11 cellular contexts compared by ENCODE assay signal in the genomic region with DNA sequence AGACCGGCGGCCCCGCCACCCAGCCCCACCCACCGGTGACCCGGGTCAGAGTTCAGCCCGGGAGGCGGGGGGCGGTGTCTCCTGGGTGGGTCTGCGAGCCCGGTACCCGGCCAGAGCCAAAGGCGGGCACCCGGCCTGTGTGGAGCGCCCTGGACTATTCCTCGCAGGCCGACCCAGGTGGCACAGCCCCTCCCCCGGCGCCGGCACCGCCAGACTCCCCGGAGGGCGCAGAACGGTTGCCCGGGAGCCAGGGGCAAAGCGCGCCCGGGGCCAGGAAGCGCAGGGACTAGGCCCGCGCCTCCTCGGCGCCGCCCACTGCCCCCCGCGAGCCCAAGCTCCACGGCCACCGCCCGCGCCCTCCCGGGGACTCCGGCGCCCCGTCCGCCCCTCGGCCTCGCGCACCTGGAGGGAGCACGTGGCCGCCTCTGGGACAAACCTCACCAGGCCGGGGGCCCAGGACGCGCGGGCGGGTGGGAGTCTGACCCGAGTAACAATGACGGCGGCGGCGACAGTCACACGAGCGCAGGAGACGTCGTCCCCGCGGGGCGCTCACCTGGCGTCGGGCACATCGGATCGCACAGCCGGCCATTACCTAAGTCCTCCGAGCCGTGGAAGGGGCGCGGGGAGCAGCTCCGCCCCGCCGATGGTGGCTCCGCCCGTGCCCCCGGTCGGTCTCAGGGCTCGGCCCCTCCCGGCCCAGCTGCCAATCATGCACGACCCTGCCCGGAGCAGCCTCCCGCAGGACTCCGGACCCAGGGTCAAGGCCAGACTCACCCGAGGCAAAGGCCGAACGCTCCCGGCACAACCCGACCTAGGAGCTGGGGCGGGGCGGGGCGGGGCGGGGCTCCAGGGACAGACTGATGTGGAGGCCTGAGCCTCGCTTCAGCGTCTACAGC. TPM values are rescaled to one million over a fixed set of nuclear protein-coding genes. Genes with fewer than 3 reads are reported as not detected.
DNase-seq lines count a peak whose midpoint lies in the region; ATAC-seq, FAIRE-seq and TF ChIP-seq lines count a peak whose summit lies in the region.
"Had no signal": no experiment of that assay in that cellular context is flagged by ENCODE, and none has a peak within 500 bp of the region (broad histone marks: within the 10 kb centered on the region; RNA-seq: fewer than 3 reads in every experiment).

No MANE protein-coding gene starts in this region.

- H4K20me1 ChIP-seq in fibroblast of lung (ENCODE audit: control insufficient read depth, extremely low read depth, insufficient read depth, low read length): peaks cover 2% of the 10 kb centered on the region

- H3K4me3 ChIP-seq in A549 (no peak overlapping the region), fibroblast of lung (replicated peaks in 1 of 4; ENCODE audit: control extremely low read depth in 1 of 4, insufficient read depth in 1 of 4, low read depth in 3 of 4, low read length in 4 of 4) (peak overlapping the region in 1 of 4 experiments; percentile 40)

- peaks cover 52% of the 10 kb centered on the region for H3K4me1 Mint-ChIP-seq in nephron progenitor cell

- H3K27me3 ChIP-seq in fibroblast of lung (ENCODE audit: control insufficient read depth, insufficient read depth, low read length): no peaks in the 10 kb centered on the region

- TF ChIP-seq CTCF in A549 (IDR thresholded peaks at IDR 0.05) (no peak), fibroblast of lung (conservative IDR thresholded peaks at IDR 0.05 in 1 of 2, IDR thresholded peaks at IDR 0.05 in 1 of 2; ENCODE audit: low read depth in 1 of 2, low read length in 2 of 2) (no peak), nephron progenitor cell (IDR thresholded peaks at IDR 0.05) (no peak)

- ATAC-seq in A549: no peak
- ATAC-seq: effector memory CD8-positive, alpha-beta T cell had no signal

- no peak for DNase-seq in A549 (ENCODE audit: low read depth in 1 of 2, low spot score in 1 of 2)
- DNase-seq in NAMALWA (ENCODE audit: low spot score): peak; percentile 39
- no peak for DNase-seq in fibroblast of lung (ENCODE audit: low read depth in 2 of 2)
- DNase-seq in nephron progenitor cell: peak; percentile 75
- DNase-seq in activated naive CD4-positive, alpha-beta T cell (lab: John Stamatoyannopoulos, UW): no peak
- no peak for DNase-seq in GOT3 (lab: John Stamatoyannopoulos, UW)
- DNase-seq in hepatic stellate cell (ENCODE audit: low spot score): no peak
- no peak for DNase-seq in SKM-1 (lab: John Stamatoyannopoulos, UW; ENCODE audit: unreplicated experiment)
- DNase-seq: C1 segment of cervical spinal cord; effector memory CD8-positive, alpha-beta T cell; HFFc6 had no signal

- no peak overlapping the region for H2AFZ ChIP-seq in fibroblast of lung (ENCODE audit: low read length)

- no peak for FAIRE-seq in A549 (lab: Jason Lieb, UNC)

- 94% methylated on average over 29 of the region's 99 CpGs for WGBS in A549 (ENCODE audit: missing lambda C conversion rate)

- H3K36me3 ChIP-seq in fibroblast of lung (ENCODE audit: control insufficient read depth, insufficient read depth, low read length): peaks cover 10% of the 10 kb centered on the region

- POLR2A ChIA-PET in A549 (lab: Yijun Ruan, JAX): no interaction called here

- H3K36me3 Mint-ChIP-seq in nephron progenitor cell (ENCODE audit: low read depth): peaks cover 4% of the 10 kb centered on the region

- H3K9me3 ChIP-seq in A549: no peaks in the 10 kb centered on the region
- no peaks in the 10 kb centered on the region for H3K9me3 ChIP-seq in fibroblast of lung (ENCODE audit: control insufficient read depth, insufficient read depth, low read depth, low read length)

- no peak for TF ChIP-seq EP300 in A549 (IDR thresholded peaks at IDR 0.05)

- CTCF ChIA-PET in A549 (lab: Yijun Ruan, JAX): interaction anchor here (1.7 to 5.6 kb wide), 4 partner anchors 24 to 42 kb away, joined by 5 to 33 read pairs (median 9); a partner anchor contains a TSS

- peaks cover 9% of the 10 kb centered on the region for H3K27me3 Mint-ChIP-seq in nephron progenitor cell (ENCODE audit: low read depth, poor library complexity)

- H3K4me3 Mint-ChIP-seq in nephron progenitor cell: no peak overlapping the region
- H3K4me3 Mint-ChIP-seq: effector memory CD8-positive, alpha-beta T cell had no signal

- H3K27ac ChIP-seq in A549 (peak overlapping the region in 1 of 2 experiments; percentile 100; a peak in 3 of 6 replicates), fibroblast of lung (ENCODE audit: insufficient read depth, low read length) (no peak overlapping the region)

- H3K27ac Mint-ChIP-seq in nephron progenitor cell: no peak overlapping the region

- H3K4me1 ChIP-seq in A549: peaks cover 78% of the 10 kb centered on the region
- H3K4me1 ChIP-seq in fibroblast of lung (ENCODE audit: control insufficient read depth, extremely low read depth, insufficient read depth, low read length): peaks cover 52% of the 10 kb centered on the region

- peak overlapping the region; percentile 7 for H3K9ac ChIP-seq in fibroblast of lung (ENCODE audit: insufficient read depth, low read length)

- no peak for TF ChIP-seq RAD21 in A549 (conservative IDR thresholded peaks at IDR 0.05 in 1 of 2, IDR thresholded peaks at IDR 0.05 in 1 of 2)

- H3K79me2 ChIP-seq in fibroblast of lung (ENCODE audit: control insufficient read depth, insufficient read depth, low read length): peaks cover 95% of the 10 kb centered on the region

- no peaks in the 10 kb centered on the region for H3K9me3 Mint-ChIP-seq in nephron progenitor cell
- H3K9me3 Mint-ChIP-seq: effector memory CD8-positive, alpha-beta T cell; HFFc6 had no signal

- no peak for TF ChIP-seq POLR2A in A549 (IDR thresholded peaks at IDR 0.05; ENCODE audit: low read length)

- H3K4me2 ChIP-seq in A549 (peak overlapping the region; percentile 96; the same call in 1 of the 3 replicates), fibroblast of lung (ENCODE audit: extremely low read depth, insufficient read depth, low read length) (peak overlapping the region; percentile 51)

TF ChIP-seq in A549, 52 proteins besides CTCF, POLR2A, EP300 and RAD21 (continues in another document):
- TF ChIP-seq MAFK (IDR thresholded peaks at IDR 0.05; ENCODE audit: partially characterized antibody) (no peak), RCOR1 (IDR thresholded peaks at IDR 0.05; ENCODE audit: low read depth, low read length) (no peak), RFX5 (IDR thresholded peaks at IDR 0.05) (no peak), ZSCAN20 (CRISPR knock-in tag; IDR thresholded peaks at IDR 0.05) (no peak)
- TF ChIP-seq, protein P1, sequence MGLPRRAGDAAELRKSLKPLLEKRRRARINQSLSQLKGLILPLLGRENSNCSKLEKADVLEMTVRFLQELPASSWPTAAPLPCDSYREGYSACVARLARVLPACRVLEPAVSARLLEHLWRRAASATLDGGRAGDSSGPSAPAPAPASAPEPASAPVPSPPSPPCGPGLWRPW (IDR thresholded peaks at IDR 0.05): no peak

RNA-seq across cellular contexts. Expression of a gene that starts 7.5 kb away (rescaled TPM):
- polyA plus RNA-seq in A549 (2011; rRNA removed) (24.6 and 32.4 TPM in 2 replicates), A549 (2017; fragmentation: RNase III; extraction: RNeasy Plus Mini Kit Qiagen cat#74134 plus additional on column Dnase treatment) (64.4 to 67.2 TPM (median 65.0 TPM) in 3 replicates), fibroblast of lung (62.7 and 72.9 TPM in 2 replicates)
- 42.6 and 58.7 TPM in 2 replicates for polyA plus RNA-seq in A549 (2012; cell fraction: cytosol; rRNA removed)
- polyA plus RNA-seq in A549 (2012; cell fraction: nucleus; rRNA removed): 186 and 235 TPM in 2 replicates
- polyA minus RNA-seq in A549 (2011; rRNA and poly(A)+ RNA removed): 52.7 and 56.9 TPM in 2 replicates
- 130 and 209 TPM in 2 replicates for total RNA-seq in fibroblast of lung
- 127 and 141 TPM in 2 replicates for polyA plus RNA-seq in fibroblast of lung (2012)
- polyA minus RNA-seq in fibroblast of lung (ENCODE audit: low replicate concordance): 337 and 393 TPM in 2 replicates

RNA-seq across cellular contexts. Expression of a gene that starts 26.8 kb away (rescaled TPM):
- polyA plus RNA-seq in A549 (2011; rRNA removed) (1.6 and 1.7 TPM in 2 replicates), A549 (2017; fragmentation: RNase III; extraction: RNeasy Plus Mini Kit Qiagen cat#74134 plus additional on column Dnase treatment) (1.7 to 2.3 TPM (median 1.9 TPM) in 3 replicates), fibroblast of lung (1.7 and 1.9 TPM in 2 replicates)
- 1.3 and 2.1 TPM in 2 replicates for polyA plus RNA-seq in A549 (2012; cell fraction: cytosol; rRNA removed)
- 13.3 and 14.5 TPM in 2 replicates for polyA plus RNA-seq in A549 (2012; cell fraction: nucleus; rRNA removed)
- 1.0 and 1.4 TPM in 2 replicates for polyA minus RNA-seq in A549 (2011; rRNA and poly(A)+ RNA removed)
- 2.0 and 2.1 TPM in 2 replicates for total RNA-seq in fibroblast of lung
- polyA plus RNA-seq in fibroblast of lung (2012): 3.1 and 3.5 TPM in 2 replicates
- 2.0 and 2.8 TPM in 2 replicates for polyA minus RNA-seq in fibroblast of lung (ENCODE audit: low replicate concordance)

RNA-seq across cellular contexts. Expression of a gene that starts 29.8 kb away (rescaled TPM):
- polyA plus RNA-seq in A549 (2011; rRNA removed) (1.6 and 3.0 TPM in 2 replicates), A549 (2017; fragmentation: RNase III; extraction: RNeasy Plus Mini Kit Qiagen cat#74134 plus additional on column Dnase treatment) (5.5 to 7.4 TPM (median 5.7 TPM) in 3 replicates), fibroblast of lung (2.6 and 4.1 TPM in 2 replicates)
- polyA plus RNA-seq in A549 (2012; cell fraction: cytosol; rRNA removed): 4.9 and 6.3 TPM in 2 replicates
- polyA plus RNA-seq in A549 (2012; cell fraction: nucleus; rRNA removed): 23.4 and 25.4 TPM in 2 replicates
- 2.8 and 4.9 TPM in 2 replicates for polyA minus RNA-seq in A549 (2011; rRNA and poly(A)+ RNA removed)
- total RNA-seq in fibroblast of lung: 5.9 and 7.6 TPM in 2 replicates
- polyA plus RNA-seq in fibroblast of lung (2012): 5.4 and 10.7 TPM in 2 replicates
- polyA minus RNA-seq in fibroblast of lung (ENCODE audit: low replicate concordance): 17.1 and 18.7 TPM in 2 replicates

RNA-seq across cellular contexts. Expression of a gene that starts 38.5 kb away (rescaled TPM):
- polyA plus RNA-seq in A549 (2011; rRNA removed): 12.5 and 13.5 TPM in 2 replicates
- polyA plus RNA-seq in A549 (2012; cell fraction: cytosol; rRNA removed): 29.7 and 32.2 TPM in 2 replicates
- 124 and 133 TPM in 2 replicates for polyA plus RNA-seq in A549 (2012; cell fraction: nucleus; rRNA removed)
- polyA plus RNA-seq in A549 (2017; fragmentation: RNase III; extraction: RNeasy Plus Mini Kit Qiagen cat#74134 plus additional on column Dnase treatment): 24.1 to 26.0 TPM (median 25.8 TPM) in 3 replicates
- polyA minus RNA-seq in A549 (2011; rRNA and poly(A)+ RNA removed): 13.0 and 15.1 TPM in 2 replicates
- 24.4 and 30.1 TPM in 2 replicates for total RNA-seq in fibroblast of lung
- 16.4 and 21.5 TPM in 2 replicates for polyA plus RNA-seq in fibroblast of lung
- 19.8 and 26.9 TPM in 2 replicates for polyA plus RNA-seq in fibroblast of lung (2012)
- 39.0 and 43.3 TPM in 2 replicates for polyA minus RNA-seq in fibroblast of lung (ENCODE audit: low replicate concordance)

RNA-seq across cellular contexts. Expression of a gene that starts 43.2 kb away (rescaled TPM):
- polyA plus RNA-seq in A549 (2011; rRNA removed) (9.5 and 9.6 TPM in 2 replicates), A549 (2017; fragmentation: RNase III; extraction: RNeasy Plus Mini Kit Qiagen cat#74134 plus additional on column Dnase treatment) (13.2 to 15.1 TPM (median 14.7 TPM) in 3 replicates), fibroblast of lung (19.7 and 24.6 TPM in 2 replicates)
- 10.9 and 13.1 TPM in 2 replicates for polyA plus RNA-seq in A549 (2012; cell fraction: cytosol; rRNA removed)
- 54.7 and 59.5 TPM in 2 replicates for polyA plus RNA-seq in A549 (2012; cell fraction: nucleus; rRNA removed)
- 12.9 and 13.4 TPM in 2 replicates for polyA minus RNA-seq in A549 (2011; rRNA and poly(A)+ RNA removed)
- total RNA-seq in fibroblast of lung: 34.4 and 44.4 TPM in 2 replicates
- polyA plus RNA-seq in fibroblast of lung (2012): 25.1 and 30.5 TPM in 2 replicates
- 43.4 and 55.2 TPM in 2 replicates for polyA minus RNA-seq in fibroblast of lung (ENCODE audit: low replicate concordance)

Comparison
In these comparisons a context has a peak if more than half of its experiments do, and no peak if none do; other contexts are left out.
1. DNase-seq: peak in NAMALWA (single experiment) and nephron progenitor cell (single experiment); none in A549 (0 of 2), fibroblast of lung (0 of 2), activated naive CD4-positive, alpha-beta T cell (0 of 4), GOT3 (single experiment), hepatic stellate cell (single experiment) and SKM-1 (single experiment).